1 cellular context compared by ENCODE assay signal in the genomic region with DNA sequence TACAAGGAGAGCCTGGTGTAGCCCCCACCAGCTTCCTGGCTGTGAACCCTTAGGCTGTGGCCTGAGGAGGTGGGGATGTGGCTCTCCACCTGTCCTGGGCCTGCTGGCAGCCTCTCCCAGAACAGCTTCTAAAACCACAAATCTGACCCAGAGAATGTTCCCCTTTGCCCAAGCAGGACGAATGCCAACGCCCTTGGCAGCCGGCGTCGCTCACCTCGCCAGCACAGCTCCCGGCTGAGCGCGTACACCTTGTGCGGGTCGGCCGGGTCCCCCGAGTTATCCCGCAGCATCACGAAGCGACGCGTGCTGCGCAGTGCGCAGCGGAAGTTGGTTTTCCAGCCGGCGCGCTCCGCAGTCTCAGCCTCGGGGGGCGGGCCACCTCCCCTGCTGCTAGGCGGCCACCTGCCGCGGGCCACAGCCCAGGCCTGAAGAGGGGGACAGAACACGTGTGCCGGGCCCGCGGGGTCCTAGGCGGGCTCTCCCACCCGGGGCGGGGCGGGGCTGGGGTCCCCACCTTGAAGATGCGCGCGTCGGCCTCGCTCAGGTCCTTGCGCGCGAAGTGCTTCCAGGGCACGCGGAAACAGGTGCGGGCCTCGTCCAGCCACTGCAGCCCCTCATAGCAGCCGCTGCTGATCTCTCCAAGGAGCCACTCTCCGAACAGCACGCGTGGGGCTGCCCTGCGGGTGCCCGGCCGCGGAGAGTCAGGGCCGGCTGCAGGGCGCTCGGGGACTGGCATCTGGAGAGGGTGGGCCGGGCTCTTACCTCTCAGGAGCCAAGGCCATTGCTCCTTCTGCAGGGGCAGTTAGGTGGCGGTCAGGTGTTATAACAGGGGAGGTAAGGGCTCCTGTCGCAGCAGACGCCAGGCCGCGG.
TF ChIP-seq lines count a peak whose summit lies in the region.

No MANE protein-coding gene starts in this region.

TF ChIP-seq in endothelial cell of umbilical vein, 7 proteins besides CTCF, POLR2A, EP300 and RAD21 (continued from another document):
- no peak for TF ChIP-seq EZH2 (IDR thresholded peaks at IDR 0.05; ENCODE audit: borderline replicate concordance, low read depth, low read length, severe bottlenecking)
- no peak for TF ChIP-seq POLR2AphosphoS5 (IDR thresholded peaks at IDR 0.05; ENCODE audit: insufficient read depth, low read depth, low read length)
- no peak for TF ChIP-seq FOS (IDR thresholded peaks at IDR 0.05; ENCODE audit: borderline replicate concordance, insufficient read depth, low read length)
- TF ChIP-seq MYC (IDR thresholded peaks at IDR 0.05; ENCODE audit: low read depth, low read length): no peak
- TF ChIP-seq, protein P1, sequence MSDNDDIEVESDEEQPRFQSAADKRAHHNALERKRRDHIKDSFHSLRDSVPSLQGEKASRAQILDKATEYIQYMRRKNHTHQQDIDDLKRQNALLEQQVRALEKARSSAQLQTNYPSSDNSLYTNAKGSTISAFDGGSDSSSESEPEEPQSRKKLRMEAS (IDR thresholded peaks at IDR 0.05; ENCODE audit: insufficient read depth, insufficient read length): no peak
- no peak for TF ChIP-seq GATA2 (IDR thresholded peaks at IDR 0.05; ENCODE audit: insufficient read depth, insufficient read length, low read depth, low read length)
